ENCODE assay signal across 11 cellular contexts in the genomic region with DNA sequence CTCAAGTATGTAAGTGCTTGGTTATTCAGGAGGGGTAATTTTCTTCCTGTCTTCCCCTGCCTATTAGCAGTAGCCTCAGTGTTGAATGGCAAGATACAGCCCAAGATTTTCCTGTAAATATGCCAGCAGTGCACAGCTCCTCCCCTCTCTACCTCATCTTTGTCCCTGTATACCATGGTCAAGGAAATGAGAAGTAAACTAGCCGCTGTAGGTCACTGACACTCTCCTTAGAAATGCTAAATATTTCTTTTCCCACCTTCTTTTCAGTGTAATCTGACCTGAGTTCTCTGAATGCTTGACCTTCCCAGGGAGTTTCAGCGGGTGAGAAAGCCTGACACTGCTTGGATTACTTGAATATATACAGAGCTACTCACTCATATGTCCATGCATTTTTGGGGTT.
DNase-seq lines count a peak whose midpoint lies in the region; ATAC-seq and TF ChIP-seq lines count a peak whose summit lies in the region.
"Had no signal": no experiment of that assay in that cellular context is flagged by ENCODE, and none has a peak within 500 bp of the region (broad histone marks: within the 10 kb centered on the region; RNA-seq: fewer than 3 reads in every experiment).

No MANE protein-coding gene starts in this region.

- peak overlapping the region; percentile 10 for H3K4me2 ChIP-seq in GM23248 (ENCODE audit: unreplicated experiment)
- no peak overlapping the region for H3K4me2 ChIP-seq in PC-3 (ENCODE audit: low read length)

- in situ Hi-C loops in GM23248 (cut with MboI), result no loop called here

- TF ChIP-seq CTCF in PC-3 (conservative IDR thresholded peaks at IDR 0.05; ENCODE audit: low read depth, low read length) (no peak), fibroblast of mammary gland (conservative IDR thresholded peaks at IDR 0.05; ENCODE audit: control insufficient read depth, insufficient read depth, low read depth, low read length) (no peak), retinal pigment epithelial cell (conservative IDR thresholded peaks at IDR 0.05; ENCODE audit: low read depth, low read length) (no peak)

- peak; percentile 49 for DNase-seq in GM23248
- peak; percentile 37 for DNase-seq in PC-3
- peak; percentile 62 for DNase-seq in fibroblast of mammary gland (ENCODE audit: low read depth)
- DNase-seq in retinal pigment epithelial cell (ENCODE audit: low read depth), result peak; percentile 70
- no peak for DNase-seq in D341Med (ENCODE audit: low spot score)
- no peak for DNase-seq in activated CD4-positive, alpha-beta T cell treated with anti-CD3 and anti-CD28 coated beads, Interleukin-2, amount 10 ng/mL, durations not matched to agents 24 days and 14 days
- DNase-seq in activated effector memory CD4-positive, alpha-beta T cell treated with Interleukin-2 at 50 U/mL for 16 hours, result no peak
- DNase-seq: effector CD4-positive, alpha-beta T cell; NCI-H524 had no signal

- H3K27me3 ChIP-seq in GM23248 (replicated peaks; ENCODE audit: insufficient read depth) (no peaks in the 10 kb centered on the region), PC-3 (ENCODE audit: low read length) (no peaks in the 10 kb centered on the region)

- H3K27ac ChIP-seq in GM23248, result peak overlapping the region; percentile 34
- no peak overlapping the region for H3K27ac ChIP-seq in PC-3 (ENCODE audit: low read length)

- H3K36me3 ChIP-seq in GM23248 (ENCODE audit: low read depth), result no peaks in the 10 kb centered on the region
- no peaks in the 10 kb centered on the region for H3K36me3 ChIP-seq in PC-3 (ENCODE audit: low read depth, low read length)

- H3K4me3 Mint-ChIP-seq in activated CD4-positive, alpha-beta T cell treated with anti-CD3 and anti-CD28 coated beads, Interleukin-2, amount 10 ng/mL, durations not matched to agents 24 days and 14 days, result no peak overlapping the region
- H3K4me3 Mint-ChIP-seq: T-helper 2 cell treated with Interferon-gamma antibody and Interleukin-4, amounts not matched to agents 5 μg/mL and 100 μg/mL, for 36 hours had no signal

- H3K4me1 ChIP-seq in GM23248 (ENCODE audit: insufficient read depth) (peaks cover 60% of the 10 kb centered on the region), PC-3 (ENCODE audit: insufficient read depth, low read length) (peaks cover 37% of the 10 kb centered on the region)

- H4K20me1 ChIP-seq in GM23248 (ENCODE audit: insufficient read depth), result no peaks in the 10 kb centered on the region
- H4K20me1 ChIP-seq in PC-3 (ENCODE audit: low read length), result no peaks in the 10 kb centered on the region

- no peak for ATAC-seq in PC-3

- H3K4me1 Mint-ChIP-seq in activated CD4-positive, alpha-beta T cell treated with anti-CD3 and anti-CD28 coated beads, Interleukin-2, amount 10 ng/mL, durations not matched to agents 24 days and 14 days, result peaks cover 36% of the 10 kb centered on the region

- no peak overlapping the region for H3K4me3 ChIP-seq in GM23248
- H3K4me3 ChIP-seq in PC-3 (ENCODE audit: low read length), result no peak overlapping the region
- H3K4me3 ChIP-seq in fibroblast of mammary gland (ENCODE audit: control insufficient read depth, low read depth, low read length), result no peak overlapping the region
- H3K4me3 ChIP-seq in retinal pigment epithelial cell (ENCODE audit: low read length), result no peak overlapping the region
- H3K4me3 ChIP-seq: lung had no signal

- CTCF ChIA-PET in PC-3 (lab: Charles Lee), result no interaction called here

- no peak overlapping the region for H3K9ac ChIP-seq in GM23248
- H3K9ac ChIP-seq in PC-3 (ENCODE audit: low read length), result no peak overlapping the region

- WGBS in GM23248 (ENCODE audit: low coverage in 1 of 2, low lambda C conversion rate in 2 of 2, missing lambda C conversion rate in 2 of 2), 2 experiments, result 37 to 54% methylated on average over 2 of the region's 2 CpGs

- H3K79me2 ChIP-seq in GM23248 (ENCODE audit: insufficient read depth) (no peaks in the 10 kb centered on the region; the same call in 1 of the 2 replicates), PC-3 (ENCODE audit: low read length) (peaks cover 20% of the 10 kb centered on the region)

- H3K9me3 ChIP-seq in GM23248 (ENCODE audit: low read depth) (no peaks in the 10 kb centered on the region), PC-3 (ENCODE audit: low read length) (no peaks in the 10 kb centered on the region)

- H3F3A ChIP-seq in GM23248 (ENCODE audit: insufficient read depth), result peaks cover 62% of the 10 kb centered on the region
- H3F3A ChIP-seq in PC-3 (ENCODE audit: low read length, unreplicated experiment), result peaks cover 5% of the 10 kb centered on the region

- H3K9me2 ChIP-seq in GM23248 (ENCODE audit: insufficient read depth) (no peaks in the 10 kb centered on the region), PC-3 (replicated peaks; ENCODE audit: low read length) (no peaks in the 10 kb centered on the region)

- H3K9me3 Mint-ChIP-seq in activated CD4-positive, alpha-beta T cell treated with anti-CD3 and anti-CD28 coated beads, Interleukin-2, amount 10 ng/mL, durations not matched to agents 24 days and 14 days, result no peaks in the 10 kb centered on the region
- H3K9me3 Mint-ChIP-seq: T-helper 2 cell treated with Interferon-gamma antibody and Interleukin-4, amounts not matched to agents 5 μg/mL and 100 μg/mL, for 36 hours had no signal

- BruUV-seq in PC-3 (replicated peaks; lab: Mats Ljungman, UMichigan), result no TSS peak

- H3K36me3 Mint-ChIP-seq in activated CD4-positive, alpha-beta T cell treated with anti-CD3 and anti-CD28 coated beads, Interleukin-2, amount 10 ng/mL, durations not matched to agents 24 days and 14 days (ENCODE audit: low read depth), result peaks cover 19% of the 10 kb centered on the region

- H2AFZ ChIP-seq in GM23248 (no peak overlapping the region), PC-3 (ENCODE audit: low read length) (no peak overlapping the region)

- H3K27me3 Mint-ChIP-seq in activated CD4-positive, alpha-beta T cell treated with anti-CD3 and anti-CD28 coated beads, Interleukin-2, amount 10 ng/mL, durations not matched to agents 24 days and 14 days, result no peaks in the 10 kb centered on the region

- H3K27ac Mint-ChIP-seq in activated CD4-positive, alpha-beta T cell treated with anti-CD3 and anti-CD28 coated beads, Interleukin-2, amount 10 ng/mL, durations not matched to agents 24 days and 14 days, result no peak overlapping the region
- H3K27ac Mint-ChIP-seq: T-helper 2 cell treated with Interferon-gamma antibody and Interleukin-4, amounts not matched to agents 5 μg/mL and 100 μg/mL, for 36 hours had no signal

- intact Hi-C loops in PC-3 (cut with micrococcal nuclease), result no loop called here
- intact Hi-C loops in activated CD4-positive, alpha-beta T cell treated with anti-CD3 and anti-CD28 coated beads, Interleukin-2, amount 10 ng/mL, durations not matched to agents 24 days and 14 days (cut with micrococcal nuclease), result no loop called here

- POLR2A ChIA-PET in PC-3 (lab: Charles Lee; ENCODE audit: unreplicated experiment), result no interaction called here

Comparison
In these comparisons a context has a peak if more than half of its experiments do, and no peak if none do; other contexts are left out.
1. DNase-seq: peak in GM23248 (single experiment), PC-3 (single experiment), fibroblast of mammary gland (single experiment) and retinal pigment epithelial cell (single experiment); none in D341Med (single experiment), activated CD4-positive, alpha-beta T cell treated with anti-CD3 and anti-CD28 coated beads, Interleukin-2, amount 10 ng/mL, durations not matched to agents 24 days and 14 days (single experiment) and activated effector memory CD4-positive, alpha-beta T cell treated with Interleukin-2 at 50 U/mL for 16 hours (single experiment).